9 cellular contexts compared by ENCODE assay signal in genomic region chrX:19673334-19674040, GRCh38.
DNase-seq lines count a peak whose midpoint lies in the region; ATAC-seq and TF ChIP-seq lines count a peak whose summit lies in the region.
"Had no signal": no experiment of that assay in that cellular context is flagged by ENCODE, and none has a peak within 500 bp of the region (broad histone marks: within the 10 kb centered on the region; RNA-seq: fewer than 3 reads in every experiment).

No MANE protein-coding gene starts in this region.

- DNase-seq in SIG-M5 treated with dmso at 0.1 percent for 504 hours (lab: John Stamatoyannopoulos, UW; ENCODE audit: unreplicated experiment), result peak; percentile 5
- DNase-seq in SIG-M5 (lab: John Stamatoyannopoulos, UW), result no peak
- peak; percentile 70 for DNase-seq in foreskin melanocyte
- DNase-seq in smooth muscle cell (lab: John Stamatoyannopoulos, UW; ENCODE audit: unreplicated experiment), result peak; percentile 0
- DNase-seq in effector memory CD4-positive, alpha-beta T cell, result no peak
- DNase-seq: activated B cell treated with CpG ODN at 0.5 μM for 24 hours had no signal

- no peaks in the 10 kb centered on the region for H3K9me3 ChIP-seq in smooth muscle cell (replicated peaks; ENCODE audit: low read depth)
- no peaks in the 10 kb centered on the region for H3K9me3 ChIP-seq in effector memory CD4-positive, alpha-beta T cell (ENCODE audit: control insufficient read depth, low read length)

- H3K4me2 ChIP-seq in smooth muscle cell, result peak overlapping the region; percentile 57

- no peaks in the 10 kb centered on the region for H3K27me3 ChIP-seq in smooth muscle cell (ENCODE audit: low read depth)
- no peaks in the 10 kb centered on the region for H3K27me3 ChIP-seq in effector memory CD4-positive, alpha-beta T cell (replicated peaks; ENCODE audit: control insufficient read depth, insufficient read depth, low read length, poor library complexity, severe bottlenecking)

- H3K27ac ChIP-seq in smooth muscle cell (ENCODE audit: low read depth), result peak overlapping the region; percentile 55
- H3K27ac ChIP-seq in effector memory CD4-positive, alpha-beta T cell (ENCODE audit: insufficient read depth, low read length, poor library complexity, severe bottlenecking), result no peak overlapping the region

- ATAC-seq in SK-N-SH treated with all-trans-retinoic acid at 6 μM for 48 hours, result peak; percentile 85
- ATAC-seq in GM21737 (IDR thresholded peaks at IDR 0.05; ENCODE audit: unreplicated experiment), result no peak
- no peak for ATAC-seq in GM18519 (IDR thresholded peaks at IDR 0.05; ENCODE audit: low FRiP score, unreplicated experiment)

- H3K36me3 ChIP-seq in smooth muscle cell (ENCODE audit: low read depth), result no peaks in the 10 kb centered on the region
- H3K36me3 ChIP-seq in effector memory CD4-positive, alpha-beta T cell (ENCODE audit: control insufficient read depth, insufficient read depth, low read length), result no peaks in the 10 kb centered on the region

- no peak overlapping the region for H2AFZ ChIP-seq in smooth muscle cell (ENCODE audit: low read depth)

- no peaks in the 10 kb centered on the region for H3F3A ChIP-seq in smooth muscle cell (ENCODE audit: low read depth)

- peaks cover 4% of the 10 kb centered on the region for H3K79me2 ChIP-seq in smooth muscle cell (ENCODE audit: low read depth)

- 43% methylated on average over 5 of the region's 5 CpGs for WGBS in smooth muscle cell (ENCODE audit: low lambda C conversion rate)

- no peak overlapping the region for H3K4me3 ChIP-seq in smooth muscle cell
- no peak overlapping the region for H3K4me3 ChIP-seq in effector memory CD4-positive, alpha-beta T cell (ENCODE audit: insufficient read depth, low read depth, low read length, poor library complexity, severe bottlenecking)

- peaks cover 4% of the 10 kb centered on the region for H3K4me1 ChIP-seq in smooth muscle cell (ENCODE audit: low read depth)
- peaks cover 8% of the 10 kb centered on the region for H3K4me1 ChIP-seq in effector memory CD4-positive, alpha-beta T cell (ENCODE audit: control insufficient read depth, insufficient read depth, low read length, poor library complexity, severe bottlenecking)

- TF ChIP-seq CTCF in smooth muscle cell (IDR thresholded peaks at IDR 0.05; ENCODE audit: borderline replicate concordance, insufficient read depth, poor library complexity, severe bottlenecking), result no peak

- H4K20me1 ChIP-seq in smooth muscle cell (ENCODE audit: low read depth), result no peaks in the 10 kb centered on the region

- H3K9ac ChIP-seq in smooth muscle cell (ENCODE audit: low read depth), result no peak overlapping the region

TF ChIP-seq in SK-N-SH treated with all-trans-retinoic acid at 6 μM for 48 hours, 23 proteins besides CTCF, POLR2A, EP300 and RAD21:
- TF ChIP-seq CSRNP3 (CRISPR knock-in tag; IDR thresholded peaks at IDR 0.05) (no peak), ISL1 (CRISPR knock-in tag; IDR thresholded peaks at IDR 0.05) (peak; percentile 44; the same call in 1 of the 2 replicates), ARNTL (CRISPR knock-in tag; IDR thresholded peaks at IDR 0.05; ENCODE audit: borderline replicate concordance, low read depth) (no peak)
TF ChIP-seq in SK-N-SH treated with all-trans-retinoic acid at 6 μM for 48 hours: peak in this region for 1.

Comparison
In these comparisons a context has a peak if more than half of its experiments do, and no peak if none do; other contexts are left out.
1. DNase-seq: peak in SIG-M5 treated with dmso at 0.1 percent for 504 hours (single experiment), foreskin melanocyte (single experiment) and smooth muscle cell (single experiment); none in SIG-M5 (single experiment) and effector memory CD4-positive, alpha-beta T cell (0 of 3).